Comparison of ENCODE assay signal across 1 cellular context in the genomic region with DNA sequence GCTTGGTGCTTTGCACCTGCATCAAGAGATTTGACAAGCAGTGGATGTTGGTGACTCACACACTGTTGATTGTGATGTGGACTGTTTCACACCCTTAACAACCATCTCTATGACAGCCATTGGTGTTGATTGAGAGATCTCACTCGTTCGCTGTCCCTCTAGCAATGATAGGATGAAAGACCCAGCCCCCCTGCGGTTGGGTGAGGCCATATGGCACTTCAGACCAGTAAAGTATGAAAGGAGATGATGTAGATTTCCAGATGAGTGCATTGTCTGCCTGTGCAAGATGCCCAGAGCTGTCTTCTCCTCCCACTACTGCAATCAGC.
TF ChIP-seq lines count a peak whose summit lies in the region.

No MANE protein-coding gene starts in this region.

TF ChIP-seq in GM12878, 131 proteins besides CTCF, POLR2A, EP300 and RAD21:
- TF ChIP-seq, protein P1, sequence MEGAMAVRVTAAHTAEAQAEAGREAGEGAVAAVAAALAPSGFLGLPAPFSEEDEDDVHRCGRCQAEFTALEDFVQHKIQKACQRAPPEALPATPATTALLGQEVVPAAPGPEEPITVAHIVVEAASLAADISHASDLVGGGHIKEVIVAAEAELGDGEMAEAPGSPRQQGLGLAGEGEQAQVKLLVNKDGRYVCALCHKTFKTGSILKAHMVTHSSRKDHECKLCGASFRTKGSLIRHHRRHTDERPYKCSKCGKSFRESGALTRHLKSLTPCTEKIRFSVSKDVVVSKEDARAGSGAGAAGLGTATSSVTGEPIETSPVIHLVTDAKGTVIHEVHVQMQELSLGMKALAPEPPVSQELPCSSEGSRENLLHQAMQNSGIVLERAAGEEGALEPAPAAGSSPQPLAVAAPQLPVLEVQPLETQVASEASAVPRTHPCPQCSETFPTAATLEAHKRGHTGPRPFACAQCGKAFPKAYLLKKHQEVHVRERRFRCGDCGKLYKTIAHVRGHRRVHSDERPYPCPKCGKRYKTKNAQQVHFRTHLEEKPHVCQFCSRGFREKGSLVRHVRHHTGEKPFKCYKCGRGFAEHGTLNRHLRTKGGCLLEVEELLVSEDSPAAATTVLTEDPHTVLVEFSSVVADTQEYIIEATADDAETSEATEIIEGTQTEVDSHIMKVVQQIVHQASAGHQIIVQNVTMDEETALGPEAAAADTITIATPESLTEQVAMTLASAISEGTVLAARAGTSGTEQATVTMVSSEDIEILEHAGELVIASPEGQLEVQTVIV (IDR thresholded peaks at IDR 0.05; ENCODE audit: borderline replicate concordance, partially characterized antibody) = no peak
- TF ChIP-seq CBFB (IDR thresholded peaks at IDR 0.05; ENCODE audit: low read depth) = no peak
- TF ChIP-seq, protein P2, sequence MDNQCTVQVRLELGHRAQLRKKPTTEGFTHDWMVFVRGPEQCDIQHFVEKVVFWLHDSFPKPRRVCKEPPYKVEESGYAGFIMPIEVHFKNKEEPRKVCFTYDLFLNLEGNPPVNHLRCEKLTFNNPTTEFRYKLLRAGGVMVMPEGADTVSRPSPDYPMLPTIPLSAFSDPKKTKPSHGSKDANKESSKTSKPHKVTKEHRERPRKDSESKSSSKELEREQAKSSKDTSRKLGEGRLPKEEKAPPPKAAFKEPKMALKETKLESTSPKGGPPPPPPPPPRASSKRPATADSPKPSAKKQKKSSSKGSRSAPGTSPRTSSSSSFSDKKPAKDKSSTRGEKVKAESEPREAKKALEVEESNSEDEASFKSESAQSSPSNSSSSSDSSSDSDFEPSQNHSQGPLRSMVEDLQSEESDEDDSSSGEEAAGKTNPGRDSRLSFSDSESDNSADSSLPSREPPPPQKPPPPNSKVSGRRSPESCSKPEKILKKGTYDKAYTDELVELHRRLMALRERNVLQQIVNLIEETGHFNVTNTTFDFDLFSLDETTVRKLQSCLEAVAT (IDR thresholded peaks at IDR 0.05) = no peak
- TF ChIP-seq ZZZ3 (IDR thresholded peaks at IDR 0.05; ENCODE audit: control insufficient read depth, insufficient read length, low read depth) = no peak
- TF ChIP-seq NRF1 (conservative IDR thresholded peaks at IDR 0.05; ENCODE audit: low read depth, low read length) = no peak
- no peak for TF ChIP-seq TARDBP (IDR thresholded peaks at IDR 0.05; ENCODE audit: borderline replicate concordance)
- TF ChIP-seq MYC (IDR thresholded peaks at IDR 0.05; ENCODE audit: insufficient read depth, insufficient read length, insufficient replicate concordance, low read length, severe bottlenecking) = no peak
- no peak for TF ChIP-seq MEF2A (IDR thresholded peaks at IDR 0.05; ENCODE audit: insufficient read depth, low read depth, low read length)
- TF ChIP-seq NR2C1 (IDR thresholded peaks at IDR 0.05) = no peak
